Comparison of ENCODE assay signal across 21 cellular contexts in genomic region chr1:204821924-204822323, GRCh38. TPM values are rescaled to one million over a fixed set of nuclear protein-coding genes. Genes with fewer than 3 reads are reported as not detected.
A peak's percentile ranks its signal among the peaks of the same experiment; 100 is the strongest.
DNase-seq lines count a peak whose midpoint lies in the region; ATAC-seq, FAIRE-seq and TF ChIP-seq lines count a peak whose summit lies in the region.
"Had no signal": no experiment of that assay in that cellular context is flagged by ENCODE, and none has a peak within 500 bp of the region (broad histone marks: within the 10 kb centered on the region; RNA-seq: fewer than 3 reads in every experiment).

No MANE protein-coding gene starts in this region.

- H3K9me3 ChIP-seq in kidney (ENCODE audit: control insufficient read depth in 1 of 2, low read length in 2 of 2), result no peaks in the 10 kb centered on the region
- H3K9me3 ChIP-seq: BE2C had no signal

- peaks cover 2% of the 10 kb centered on the region for H3K27me3 ChIP-seq in rectal smooth muscle tissue (ENCODE audit: control insufficient read depth, insufficient read depth, low read length)
- H3K27me3 ChIP-seq: BE2C had no signal

- no peak for ATAC-seq in activated CD4-positive, CD25-positive, alpha-beta regulatory T cell treated with anti-CD3 and anti-CD28 coated beads, Interleukin-2, amount 50 U/mL, for 24 hours
- ATAC-seq: CD8-positive, alpha-beta T cell; GM12878; HepG2 had no signal

- H3K9ac ChIP-seq in kidney (ENCODE audit: low read length in 2 of 2) (no peak overlapping the region), rectal smooth muscle tissue (ENCODE audit: low read length) (no peak overlapping the region)

- TF ChIP-seq CTCF in 22Rv1 (IDR thresholded peaks at IDR 0.05), result peak; percentile 22; the same call in 1 of the 2 replicates
- TF ChIP-seq CTCF in kidney (IDR thresholded peaks at IDR 0.05; ENCODE audit: borderline replicate concordance, extremely low read depth, insufficient read depth), result no peak

- intact Hi-C loops in kidney (cut with DNase I), result no loop called here

- peak overlapping the region; percentile 50 for H3K27ac ChIP-seq in 22Rv1
- H3K27ac ChIP-seq in kidney (ENCODE audit: low read depth in 2 of 2, low read length in 2 of 2), result peak overlapping the region; percentile 5 to 39
- peak overlapping the region; percentile 79 for H3K27ac ChIP-seq in rectal smooth muscle tissue (ENCODE audit: low read depth, low read length)

- H3K4me1 ChIP-seq in kidney (ENCODE audit: control insufficient read depth in 1 of 2, insufficient read depth in 1 of 2, low read depth in 1 of 2, low read length in 2 of 2) (peaks cover 6 to 12% of the 10 kb centered on the region in 2 donors), rectal smooth muscle tissue (ENCODE audit: control insufficient read depth, insufficient read depth, low read length) (peaks cover 39% of the 10 kb centered on the region)

- no peak overlapping the region for H3K4me3 ChIP-seq in kidney (ENCODE audit: low read length in 2 of 2)
- H3K4me3 ChIP-seq in rectal smooth muscle tissue (ENCODE audit: low read length), result no peak overlapping the region
- H3K4me3 ChIP-seq: GM12878 had no signal

- DNase-seq in Ammon's horn (ENCODE audit: low spot score) (peak; percentile 17), kidney (no peak), DMS153 treated with DMSO at 0.1 percent for 48 hours (lab: John Stamatoyannopoulos, UW; ENCODE audit: unreplicated experiment) (no peak)
- DNase-seq in activated naive CD4-positive, alpha-beta T cell treated with Interleukin-2 at 50 U/mL for 16 hours, result no peak
- DNase-seq: BE2C; CD8-positive, alpha-beta T cell; GDM1; H9; KG1; NCI-H1436; NCI-H2029; NCI-H2171; NCI-H69; NK-92 treated with Interleukin-12 subunit alpha and Interleukin-12 subunit beta, amount 100 ng/mL, for 24 hours; RPMI8226 had no signal

- no peaks in the 10 kb centered on the region for H3K36me3 ChIP-seq in kidney (ENCODE audit: control insufficient read depth in 1 of 2, insufficient read depth in 2 of 2, low read length in 2 of 2)
- H3K36me3 ChIP-seq in rectal smooth muscle tissue (ENCODE audit: control insufficient read depth, insufficient read depth, low read length), result no peaks in the 10 kb centered on the region
- H3K36me3 ChIP-seq: BE2C had no signal

- FAIRE-seq in kidney (lab: Jason Lieb, UNC), result no peak
- FAIRE-seq: GM12878, HepG2 had no signal

RNA-seq across cellular contexts. Expression of gene NFASC, which starts 48.7 kb away (rescaled TPM):
- 29.9 TPM for total RNA-seq in kidney
- polyA plus RNA-seq in kidney (ENCODE audit: insufficient read depth, low read depth, low replicate concordance), result 23.2 TPM
- total RNA-seq: CD8-positive, alpha-beta T cell; HepG2; OCI-LY7 had no signal
- polyA plus RNA-seq: HepG2 had no signal

Comparison
In these comparisons a context has a peak if more than half of its experiments do, and no peak if none do; other contexts are left out.
1. H3K27ac ChIP-seq: peak in every context shown above with its lines; median percentile 79 in rectal smooth muscle tissue; 50 in 22Rv1; 22 in kidney.